Comparison of ENCODE assay signal across 8 cellular contexts in genomic region chr6:53348436-53349208, GRCh38. TPM values are rescaled to one million over a fixed set of nuclear protein-coding genes. Genes with fewer than 3 reads are reported as not detected.
DNase-seq lines count a peak whose midpoint lies in the region; ATAC-seq and TF ChIP-seq lines count a peak whose summit lies in the region.

ELOVL5 (minus strand) TSS chr6:53348950; CDS start chr6:53295699, 53,251 bp downstream.

- intact Hi-C loops in adrenal gland (cut with DNase I) = loop anchor here in 1 of 2 donors (10.0 kb wide), 2 partner anchors 136 to 174 kb away; no protein-coding TSS in a partner anchor
- intact Hi-C loops in heart right ventricle (cut with DNase I) = loop anchor here in 9 of 10 donors (2.0 to 10.0 kb wide), 8 partner anchors 36 to 176 kb away; no protein-coding TSS in a partner anchor
- intact Hi-C loops in prostate gland (cut with DNase I) = loop anchor here (1.0 to 5.0 kb wide), 2 partner anchors 10 to 46 kb away; no protein-coding TSS in a partner anchor

- H3K36me3 ChIP-seq in adrenal gland (replicated peaks in 1 of 2) (no peaks in the 10 kb centered on the region), heart right ventricle (peaks cover 0 to 6% (median 0%) of the 10 kb centered on the region in 9 donors), prostate gland (no peaks in the 10 kb centered on the region), urinary bladder (ENCODE audit: insufficient read depth) (no peaks in the 10 kb centered on the region)

- ATAC-seq in HG02798 (IDR thresholded peaks at IDR 0.05; ENCODE audit: poor library complexity, unreplicated experiment) (peak; percentile 84), heart right ventricle (peak; percentile 93 to 97 (median 94))

- H3K27ac ChIP-seq in adrenal gland = peak within 1 kb of the TSS; percentile 77 to 100 (median 98)
- peak within 1 kb of the TSS; percentile 90 to 100 (median 99) for H3K27ac ChIP-seq in heart right ventricle
- H3K27ac ChIP-seq in prostate gland = peak within 1 kb of the TSS; percentile 99
- peak within 1 kb of the TSS; percentile 88 for H3K27ac ChIP-seq in urinary bladder (ENCODE audit: low read depth)

- peak; percentile 96 for DNase-seq in GM12865 (ENCODE audit: low read depth)
- DNase-seq in NCI-H1436 treated with DMSO at 0.1 percent for 48 hours (lab: John Stamatoyannopoulos, UW) = peak; percentile 88
- DNase-seq in T-helper 1 cell = peak; percentile 93 to 98 (median 96)
- DNase-seq in adrenal gland = peak; percentile 99 to 100 (median 100)
- peak; percentile 97 to 99 for DNase-seq in heart right ventricle
- DNase-seq in prostate gland (ENCODE audit: low spot score) = peak; percentile 99

- 0 to 1% (median 0%) methylated on average over 13 to 89 of the region's 89 CpGs for WGBS in adrenal gland, 4 donors
- WGBS in heart right ventricle, 2 donors = 0 to 1% methylated on average over 79 to 89 of the region's 89 CpGs
- WGBS in prostate gland = 0% methylated on average over 63 of the region's 89 CpGs
- under 1% methylated on average over 89 of the region's 89 CpGs for WGBS in urinary bladder

- no peaks in the 10 kb centered on the region for H3K9me3 ChIP-seq in adrenal gland (replicated peaks in 1 of 3)
- H3K9me3 ChIP-seq in heart right ventricle = no peaks in the 10 kb centered on the region
- no peaks in the 10 kb centered on the region for H3K9me3 ChIP-seq in prostate gland

- no peak for TF ChIP-seq CTCF in GM12865 (IDR thresholded peaks at IDR 0.05; ENCODE audit: insufficient read depth, low read depth, low read length, missing control alignments)
- peak in 2 of 6 experiments; percentile 6 to 21 for TF ChIP-seq CTCF in adrenal gland (IDR thresholded peaks at IDR 0.05)
- TF ChIP-seq CTCF in heart right ventricle (IDR thresholded peaks at IDR 0.05) = peak in 1 of 9 donors; percentile 14
- TF ChIP-seq CTCF in prostate gland (IDR thresholded peaks at IDR 0.05) = peak in 1 of 4 experiments; percentile 23

- H3K4me1 ChIP-seq in adrenal gland (replicated peaks in 1 of 2) (peaks cover 5 to 20% of the 10 kb centered on the region in 2 donors), heart right ventricle (peaks cover 0 to 40% (median 25%) of the 10 kb centered on the region in 9 donors), prostate gland (replicated peaks) (peaks cover 5% of the 10 kb centered on the region), urinary bladder (ENCODE audit: insufficient read depth) (no peaks in the 10 kb centered on the region)

- H3K4me3 ChIP-seq in GM12865 (ENCODE audit: low read depth, low read length) (peak within 1 kb of the TSS; percentile 72), adrenal gland (peak within 1 kb of the TSS; percentile 46 to 87 (median 72)), heart right ventricle (peak within 1 kb of the TSS; percentile 82 to 98 (median 93)), prostate gland (peak within 1 kb of the TSS; percentile 77 to 81), urinary bladder (ENCODE audit: low read depth, low read length) (peak within 1 kb of the TSS; percentile 91)

- TF ChIP-seq POLR2A in adrenal gland (IDR thresholded peaks at IDR 0.05) (peak; percentile 84 to 93), prostate gland (IDR thresholded peaks at IDR 0.05) (peak; percentile 88)

- no peaks in the 10 kb centered on the region for H3K27me3 ChIP-seq in adrenal gland
- no peaks in the 10 kb centered on the region for H3K27me3 ChIP-seq in heart right ventricle
- H3K27me3 ChIP-seq in prostate gland (replicated peaks; ENCODE audit: insufficient read depth) = no peaks in the 10 kb centered on the region

RNA-seq across cellular contexts. Expression of gene ELOVL5, which starts in this region (rescaled TPM):
- 100 to 1,000 TPM; 103 to 632 (median 161) TPM for total RNA-seq in adrenal gland
- polyA plus RNA-seq in adrenal gland = 1,000 to 10,000 TPM in 1 of 3 donors, 10 to 100 TPM in 2; 31.4 to 1,320 (median 33.3) TPM
- total RNA-seq in heart right ventricle = 10 to 100 TPM; 16.9 to 48.1 (median 29.7) TPM
- polyA plus RNA-seq in heart right ventricle = 10 to 100 TPM; 17.1 to 39.0 TPM
- total RNA-seq in prostate gland = 100 to 1,000 TPM; 193 to 353 TPM
- total RNA-seq in urinary bladder = 72.6 TPM
- polyA plus RNA-seq in urinary bladder = 54.3 TPM

Comparison
In these comparisons a context has a peak if more than half of its experiments do, and no peak if none do; other contexts are left out.
1. Peak in every context shown above with its lines: DNase-seq, ATAC-seq, H3K4me3 ChIP-seq and H3K27ac ChIP-seq.